Comparison of ENCODE assay signal across 16 cellular contexts in the genomic region with DNA sequence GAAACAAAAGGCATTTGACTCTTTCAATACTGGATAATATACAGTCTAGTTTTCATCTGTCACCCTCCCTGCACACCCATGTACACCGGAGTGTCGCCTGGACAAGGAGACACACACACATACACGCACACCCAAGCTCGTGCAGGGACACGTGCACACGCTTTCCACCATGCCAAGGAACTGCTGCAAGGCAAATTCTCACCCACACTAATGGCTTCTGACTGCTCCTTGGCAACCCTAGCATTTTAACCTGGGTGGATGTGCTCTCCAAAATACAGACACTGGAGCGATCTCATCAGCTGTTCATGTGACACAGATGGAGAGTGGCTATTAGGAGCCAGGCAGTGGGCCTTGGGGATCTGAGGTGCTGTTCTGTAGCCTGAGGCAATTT.
DNase-seq lines count a peak whose midpoint lies in the region; ATAC-seq, FAIRE-seq and TF ChIP-seq lines count a peak whose summit lies in the region.
"Had no signal": no experiment of that assay in that cellular context is flagged by ENCODE, and none has a peak within 500 bp of the region (broad histone marks: within the 10 kb centered on the region; RNA-seq: fewer than 3 reads in every experiment).

No MANE protein-coding gene starts in this region.

- no peaks in the 10 kb centered on the region for H3K27me3 ChIP-seq in cardiac muscle cell
- H3K27me3 ChIP-seq in SJCRH30: no peaks in the 10 kb centered on the region
- no peaks in the 10 kb centered on the region for H3K27me3 ChIP-seq in left ventricle myocardium inferior (ENCODE audit: low read depth)
- H3K27me3 ChIP-seq: adrenal gland, stomach, upper lobe of right lung had no signal

- H3K27me3 Mint-ChIP-seq in type B pancreatic cell: no peaks in the 10 kb centered on the region

- peak overlapping the region; percentile 62 for H3K27ac Mint-ChIP-seq in type B pancreatic cell
- H3K27ac Mint-ChIP-seq: CD8-positive, alpha-beta memory T cell had no signal

- peak overlapping the region; percentile 51 for H3K4me3 Mint-ChIP-seq in type B pancreatic cell
- H3K4me3 Mint-ChIP-seq: CD8-positive, alpha-beta memory T cell; central memory CD8-positive, alpha-beta T cell had no signal

- peaks cover 76% of the 10 kb centered on the region for H3K36me3 ChIP-seq in cardiac muscle cell
- peaks cover 11% of the 10 kb centered on the region for H3K36me3 ChIP-seq in SJCRH30
- H3K36me3 ChIP-seq in left ventricle myocardium inferior: peaks cover 19% of the 10 kb centered on the region

- H3K9me3 Mint-ChIP-seq in type B pancreatic cell: no peaks in the 10 kb centered on the region
- H3K9me3 Mint-ChIP-seq: central memory CD8-positive, alpha-beta T cell had no signal

- peak overlapping the region; percentile 82 for H3K27ac ChIP-seq in cardiac muscle cell
- H3K27ac ChIP-seq in SJCRH30: no peak overlapping the region
- peak overlapping the region; percentile 24 for H3K27ac ChIP-seq in left ventricle myocardium inferior (replicated peaks)
- H3K27ac ChIP-seq: parathyroid adenoma, skin epidermis, upper lobe of right lung had no signal

- H3K4me3 ChIP-seq in cardiac muscle cell: no peak overlapping the region
- H3K4me3 ChIP-seq in SJCRH30: no peak overlapping the region
- no peak overlapping the region for H3K4me3 ChIP-seq in left ventricle myocardium inferior
- H3K4me3 ChIP-seq: adrenal gland, skin epidermis, stomach, upper lobe of right lung had no signal

- H3K9me3 ChIP-seq in cardiac muscle cell (ENCODE audit: low read depth) (no peaks in the 10 kb centered on the region), SJCRH30 (replicated peaks) (no peaks in the 10 kb centered on the region), left ventricle myocardium inferior (replicated peaks) (no peaks in the 10 kb centered on the region)
- H3K9me3 ChIP-seq: adrenal gland, stomach, upper lobe of right lung had no signal

- TF ChIP-seq CTCF in cardiac muscle cell (IDR thresholded peaks at IDR 0.05; ENCODE audit: low read depth, low read length): no peak
- TF ChIP-seq CTCF in left ventricle myocardium inferior (IDR thresholded peaks at IDR 0.05; ENCODE audit: borderline replicate concordance): no peak
- TF ChIP-seq CTCF in type B pancreatic cell (conservative IDR thresholded peaks at IDR 0.05): no peak

- no peak for ATAC-seq in GM18861 (IDR thresholded peaks at IDR 0.05; ENCODE audit: unreplicated experiment)
- ATAC-seq: upper lobe of right lung had no signal

- no peak for FAIRE-seq in RCC 7860 (lab: Jason Lieb, UNC)

- peaks cover 65% of the 10 kb centered on the region for H3K4me1 Mint-ChIP-seq in type B pancreatic cell (ENCODE audit: unreplicated experiment)
- H3K4me1 Mint-ChIP-seq: CD8-positive, alpha-beta memory T cell; central memory CD8-positive, alpha-beta T cell had no signal

- H3K4me1 ChIP-seq in cardiac muscle cell (ENCODE audit: low read depth) (peaks cover 62% of the 10 kb centered on the region), SJCRH30 (peaks cover 17% of the 10 kb centered on the region), left ventricle myocardium inferior (peaks cover 68% of the 10 kb centered on the region)
- H3K4me1 ChIP-seq: parathyroid adenoma, upper lobe of right lung had no signal

- no peak for DNase-seq in cardiac muscle cell (ENCODE audit: low read depth in 1 of 2, low spot score in 1 of 2)
- no peak for DNase-seq in cardiac septum (ENCODE audit: low spot score)
- DNase-seq in SJCRH30: peak; percentile 9 to 40
- DNase-seq in left ventricle myocardium inferior: no peak
- DNase-seq in type B pancreatic cell (ENCODE audit: extremely low spot score, unreplicated experiment): no peak
- DNase-seq in RCC 7860 (ENCODE audit: low spot score): no peak
- no peak for DNase-seq in activated effector memory CD4-positive, alpha-beta T cell treated with anti-CD3 and anti-CD28 coated beads, Interleukin-2, amount 50 U/mL, for 16 hours
- DNase-seq: activated CD4-positive, alpha-beta T cell treated with anti-CD3 and anti-CD28 coated beads for 48 hours; CD8-positive, alpha-beta memory T cell; stomach; upper lobe of right lung had no signal

- intact Hi-C loops in cardiac septum (cut with DNase I) (no loop called here), left ventricle myocardium inferior (cut with micrococcal nuclease) (no loop called here)

- H3K36me3 Mint-ChIP-seq in type B pancreatic cell: peaks cover 49% of the 10 kb centered on the region
- H3K36me3 Mint-ChIP-seq: CD8-positive, alpha-beta memory T cell had no signal

Comparison
In these comparisons a context has a peak if more than half of its experiments do, and no peak if none do; other contexts are left out.
1. DNase-seq: peak in SJCRH30 (2 of 2); none in cardiac muscle cell (0 of 2), cardiac septum (single experiment), left ventricle myocardium inferior (single experiment), type B pancreatic cell (single experiment), RCC 7860 (single experiment) and activated effector memory CD4-positive, alpha-beta T cell treated with anti-CD3 and anti-CD28 coated beads, Interleukin-2, amount 50 U/mL, for 16 hours (single experiment).